Comparison of ENCODE assay signal across 26 cellular contexts in genomic region chr2:32683520-32684086, GRCh38.
"Had no signal": no experiment of that assay in that cellular context is flagged by ENCODE, and none has a peak within 500 bp of the region (broad histone marks: within the 10 kb centered on the region; RNA-seq: fewer than 3 reads in every experiment).

No MANE protein-coding gene starts in this region.

- H3K27me3 ChIP-seq: breast epithelium, dorsolateral prefrontal cortex, ovary, tibial nerve had no signal

- DNase-seq: activated B cell treated with CpG ODN at 0.5 μM for 24 hours; activated CD4-positive, alpha-beta T cell treated with anti-CD3 and anti-CD28 coated beads for 36 hours; activated CD8-positive, alpha-beta memory T cell treated with anti-CD3 and anti-CD28 coated beads, Interleukin-2, amount 10 ng/mL, durations not matched to agents 7 days and 5 days; activated CD8-positive, alpha-beta T cell treated with anti-CD3 and anti-CD28 coated beads, Interleukin-2, amount 10 ng/mL, durations not matched to agents 7 days and 5 days; activated naive CD8-positive, alpha-beta T cell treated with anti-CD3 and anti-CD28 coated beads, Interleukin-2, amount 50 U/mL, for 24 hours; activated T-cell treated with anti-CD3 and anti-CD28 coated beads, Interleukin-2, amount 50 U/mL, for 48 hours; dorsolateral prefrontal cortex; effector memory CD4-positive, alpha-beta T cell; erythroblast; foreskin fibroblast; glutamatergic neuron; hippocampal formation; left colon; mammary epithelial cell; ovary; retina; stimulated activated CD4-positive, alpha-beta T cell treated with anti-CD3 and anti-CD28 coated beads, Interleukin-15, amount 100 ng/mL, for 24 hours; stimulated activated CD4-positive, alpha-beta T cell treated with anti-CD3 and anti-CD28 coated beads, Interleukin-2, amount 100 ng/mL, for 24 hours; stimulated activated naive CD4-positive, alpha-beta T cell; T-helper 17 cell; T1000 had no signal

- FAIRE-seq: colon, keratinocyte had no signal

- H3K27ac ChIP-seq: breast epithelium, dorsolateral prefrontal cortex, ovary, tibial nerve had no signal

- ATAC-seq: activated CD4-positive, alpha-beta T cell treated with anti-CD3 and anti-CD28 coated beads for 36 hours; activated CD8-positive, alpha-beta memory T cell treated with anti-CD3 and anti-CD28 coated beads, Interleukin-2, amount 10 ng/mL, durations not matched to agents 7 days and 5 days; activated CD8-positive, alpha-beta T cell treated with anti-CD3 and anti-CD28 coated beads, Interleukin-2, amount 10 ng/mL, durations not matched to agents 7 days and 5 days; activated naive CD8-positive, alpha-beta T cell treated with anti-CD3 and anti-CD28 coated beads, Interleukin-2, amount 50 U/mL, for 24 hours; left colon; SK-N-SH treated with all-trans-retinoic acid at 6 μM for 48 hours; T-helper 17 cell had no signal

- H3K4me3 ChIP-seq: breast epithelium, dorsolateral prefrontal cortex, ovary, tibial nerve had no signal

- H3K36me3 ChIP-seq: breast epithelium, ovary had no signal

- H3K4me1 ChIP-seq: breast epithelium, tibial nerve had no signal

- H3K9me3 ChIP-seq: breast epithelium, ovary, tibial nerve had no signal
